ENCODE assay signal across 26 cellular contexts in genomic region chr9:91814214-91814613, GRCh38.
DNase-seq lines count a peak whose midpoint lies in the region; ATAC-seq and TF ChIP-seq lines count a peak whose summit lies in the region.
"Had no signal": no experiment of that assay in that cellular context is flagged by ENCODE, and none has a peak within 500 bp of the region (broad histone marks: within the 10 kb centered on the region; RNA-seq: fewer than 3 reads in every experiment).

No MANE protein-coding gene starts in this region.

- TF ChIP-seq CTCF in coronary artery (IDR thresholded peaks at IDR 0.05): no peak

- H3K9me3 Mint-ChIP-seq in activated CD4-positive, alpha-beta memory T cell treated with anti-CD3 and anti-CD28 coated beads, Interleukin-2, amount 10 ng/mL, durations not matched to agents 7 days and 5 days: no peaks in the 10 kb centered on the region
- H3K9me3 Mint-ChIP-seq: CD4-positive, CD25-positive, alpha-beta regulatory T cell; naive B cell; T-helper 1 cell treated with Interleukin-12 subunit alpha and Interleukin-12 subunit beta and Interleukin-4 antibody, amounts not matched to agents 30 μg/mL and 1 μg/mL, for 36 hours had no signal

- ATAC-seq in GM19455 (IDR thresholded peaks at IDR 0.05; ENCODE audit: unreplicated experiment): no peak
- ATAC-seq: activated CD8-positive, alpha-beta memory T cell treated with anti-CD3 and anti-CD28 coated beads, Interleukin-2, amount 10 ng/mL, durations not matched to agents 7 days and 5 days; stimulated activated naive CD8-positive, alpha-beta T cell treated with anti-CD3 and anti-CD28 coated beads, Interleukin-15, Interleukin-2, amounts not matched to agents 100 U/mL and 50 U/mL, for 24 hours had no signal

- CTCF ChIA-PET in activated CD4-positive, alpha-beta memory T cell treated with anti-CD3 and anti-CD28 coated beads, Interleukin-2, amount 10 ng/mL, durations not matched to agents 7 days and 5 days (lab: Charles Lee): no interaction called here

- H3K36me3 Mint-ChIP-seq in activated CD4-positive, alpha-beta memory T cell treated with anti-CD3 and anti-CD28 coated beads, Interleukin-2, amount 10 ng/mL, durations not matched to agents 7 days and 5 days (ENCODE audit: low read depth): no peaks in the 10 kb centered on the region
- H3K36me3 Mint-ChIP-seq: activated CD8-positive, alpha-beta memory T cell treated with anti-CD3 and anti-CD28 coated beads, Interleukin-2, amount 10 ng/mL, durations not matched to agents 7 days and 5 days; CD4-positive, CD25-positive, alpha-beta regulatory T cell; naive B cell had no signal

- no peaks in the 10 kb centered on the region for H3K27me3 Mint-ChIP-seq in activated CD4-positive, alpha-beta memory T cell treated with anti-CD3 and anti-CD28 coated beads, Interleukin-2, amount 10 ng/mL, durations not matched to agents 7 days and 5 days

- H3K27ac Mint-ChIP-seq in activated CD4-positive, alpha-beta memory T cell treated with anti-CD3 and anti-CD28 coated beads, Interleukin-2, amount 10 ng/mL, durations not matched to agents 7 days and 5 days: no peak overlapping the region
- H3K27ac Mint-ChIP-seq: activated CD8-positive, alpha-beta memory T cell treated with anti-CD3 and anti-CD28 coated beads, Interleukin-2, amount 10 ng/mL, durations not matched to agents 7 days and 5 days; CD4-positive, CD25-positive, alpha-beta regulatory T cell; naive B cell; T-helper 1 cell treated with Interleukin-12 subunit alpha and Interleukin-12 subunit beta and Interleukin-4 antibody, amounts not matched to agents 30 μg/mL and 1 μg/mL, for 36 hours had no signal

- POLR2A ChIA-PET in activated CD4-positive, alpha-beta memory T cell treated with anti-CD3 and anti-CD28 coated beads, Interleukin-2, amount 10 ng/mL, durations not matched to agents 7 days and 5 days (lab: Charles Lee): no interaction called here

- H3K4me1 Mint-ChIP-seq in activated CD4-positive, alpha-beta memory T cell treated with anti-CD3 and anti-CD28 coated beads, Interleukin-2, amount 10 ng/mL, durations not matched to agents 7 days and 5 days: no peaks in the 10 kb centered on the region
- H3K4me1 Mint-ChIP-seq: activated CD8-positive, alpha-beta memory T cell treated with anti-CD3 and anti-CD28 coated beads, Interleukin-2, amount 10 ng/mL, durations not matched to agents 7 days and 5 days; CD4-positive, CD25-positive, alpha-beta regulatory T cell; naive B cell had no signal

- H3K4me3 Mint-ChIP-seq in activated CD4-positive, alpha-beta memory T cell treated with anti-CD3 and anti-CD28 coated beads, Interleukin-2, amount 10 ng/mL, durations not matched to agents 7 days and 5 days: no peak overlapping the region
- H3K4me3 Mint-ChIP-seq: activated CD8-positive, alpha-beta memory T cell treated with anti-CD3 and anti-CD28 coated beads, Interleukin-2, amount 10 ng/mL, durations not matched to agents 7 days and 5 days; CD4-positive, CD25-positive, alpha-beta regulatory T cell; naive B cell; T-helper 1 cell treated with Interleukin-12 subunit alpha and Interleukin-12 subunit beta and Interleukin-4 antibody, amounts not matched to agents 30 μg/mL and 1 μg/mL, for 36 hours had no signal

- H3K4me3 ChIP-seq in coronary artery: no peak overlapping the region
- H3K4me3 ChIP-seq: GM23248, left ventricle myocardium inferior, smooth muscle cell, testis had no signal

- DNase-seq in DMS 273 (lab: John Stamatoyannopoulos, UW; ENCODE audit: unreplicated experiment): peak; percentile 75
- DNase-seq in coronary artery (ENCODE audit: low spot score): peak; percentile 35
- DNase-seq in left kidney (ENCODE audit: low read depth, low spot score): peak; percentile 60
- peak; percentile 43 for DNase-seq in posterior vena cava (ENCODE audit: low spot score)
- DNase-seq in stimulated activated CD4-positive, alpha-beta T cell treated with anti-CD3 and anti-CD28 coated beads, Interleukin-2, amount 100 ng/mL, for 24 hours: no peak
- DNase-seq in DMS79 (lab: John Stamatoyannopoulos, UW): no peak
- no peak for DNase-seq in activated CD4-positive, alpha-beta memory T cell treated with anti-CD3 and anti-CD28 coated beads, Interleukin-2, amount 10 ng/mL, durations not matched to agents 7 days and 5 days
- DNase-seq: activated naive CD4-positive, alpha-beta T cell; Calu3; CD4-positive, CD25-positive, alpha-beta regulatory T cell; glutamatergic neuron; GM23248; left ventricle myocardium inferior; mesendoderm; naive B cell; NCI-H1092 treated with DMSO at 0.1 percent for 48 hours; NCI-H1930; NCI-H524 treated with DMSO at 0.1 percent for 48 hours; NK-92 treated with Interleukin-12 subunit alpha and Interleukin-12 subunit beta, amount 100 ng/mL, for 24 hours; SK-N-SH; stimulated activated naive CD8-positive, alpha-beta T cell treated with anti-CD3 and anti-CD28 coated beads, Interleukin-15, Interleukin-2, amounts not matched to agents 100 U/mL and 50 U/mL, for 24 hours; testis had no signal

- intact Hi-C loops in posterior vena cava (cut with DNase I): no loop called here

- no peak overlapping the region for H3K27ac ChIP-seq in coronary artery
- H3K27ac ChIP-seq: GM23248, left ventricle myocardium inferior, testis had no signal

Comparison
In these comparisons a context has a peak if more than half of its experiments do, and no peak if none do; other contexts are left out.
1. DNase-seq: peak in DMS 273 (single experiment), coronary artery (single experiment), left kidney (single experiment) and posterior vena cava (single experiment); none in stimulated activated CD4-positive, alpha-beta T cell treated with anti-CD3 and anti-CD28 coated beads, Interleukin-2, amount 100 ng/mL, for 24 hours (0 of 2), DMS79 (single experiment) and activated CD4-positive, alpha-beta memory T cell treated with anti-CD3 and anti-CD28 coated beads, Interleukin-2, amount 10 ng/mL, durations not matched to agents 7 days and 5 days (single experiment).